Comparison of ENCODE assay signal across 1 cellular context in genomic region chr7:70568674-70569334, GRCh38.
A peak's percentile ranks its signal among the peaks of the same experiment; 100 is the strongest.
TF ChIP-seq lines count a peak whose summit lies in the region.

No MANE protein-coding gene starts in this region.

TF ChIP-seq in K562, 482 proteins besides CTCF, POLR2A, EP300 and RAD21 (continued from another document):
- peak; percentile 76 for TF ChIP-seq PBX2 (CRISPR knock-in tag; IDR thresholded peaks at IDR 0.05; ENCODE audit: low read depth)
- TF ChIP-seq PBX2 (tag; conservative IDR thresholded peaks at IDR 0.05; ENCODE audit: low read depth): peak; percentile 100
- no peak for TF ChIP-seq KLF10 (CRISPR knock-in tag; IDR thresholded peaks at IDR 0.05)
- TF ChIP-seq ZFP91 (CRISPR knock-in tag; IDR thresholded peaks at IDR 0.05): no peak
- TF ChIP-seq RCOR1 (IDR thresholded peaks at IDR 0.05; ENCODE audit: borderline replicate concordance in 1 of 2, low read depth in 2 of 2, low read length in 2 of 2): peak in 1 of 2 experiments; percentile 91; a peak in 2 of 4 replicates
- peak in 1 of 2 experiments; percentile 17; a peak in 2 of 4 replicates for TF ChIP-seq MNT (conservative IDR thresholded peaks at IDR 0.05)
- peak; percentile 42; the same call in 1 of the 2 replicates for TF ChIP-seq POLR2AphosphoS5 (IDR thresholded peaks at IDR 0.05; ENCODE audit: control insufficient read depth, insufficient read depth, low read depth, low read length)
- no peak for TF ChIP-seq JUNB (CRISPR knock-in tag; conservative IDR thresholded peaks at IDR 0.05)
- TF ChIP-seq CXXC5 (CRISPR knock-in tag; IDR thresholded peaks at IDR 0.05): peak; percentile 69
- TF ChIP-seq BCLAF1 (IDR thresholded peaks at IDR 0.05; ENCODE audit: borderline replicate concordance in 1 of 2, control insufficient read depth in 1 of 2, low read depth in 2 of 2, low read length in 1 of 2): no peak
- 0 out of 2 replicates have a peak, but pooled peaks have one; percentile 21 for TF ChIP-seq ETV5 (CRISPR knock-in tag; IDR thresholded peaks at IDR 0.05; ENCODE audit: low read depth)
- no peak; the same call in 1 of the 2 replicates for TF ChIP-seq NR2C1 (IDR thresholded peaks at IDR 0.05)
- TF ChIP-seq NR2C1 (tag; IDR thresholded peaks at IDR 0.05): peak; percentile 83
- no peak for TF ChIP-seq RAD51 (IDR thresholded peaks at IDR 0.05; ENCODE audit: borderline replicate concordance, low read depth)
- TF ChIP-seq ARHGAP35 (IDR thresholded peaks at IDR 0.05; ENCODE audit: partially characterized antibody): peak; percentile 88
- peak; percentile 66 for TF ChIP-seq FOSL1 (tag; conservative IDR thresholded peaks at IDR 0.05)
- peak; percentile 85 for TF ChIP-seq SOX6 (IDR thresholded peaks at IDR 0.05)
- peak; percentile 90 for TF ChIP-seq NCOR1 (IDR thresholded peaks at IDR 0.05)
- TF ChIP-seq NFE2 (IDR thresholded peaks at IDR 0.05; ENCODE audit: low read depth): 0 out of 2 replicates have a peak, but pooled peaks have one; percentile 13
- TF ChIP-seq PKNOX1 (IDR thresholded peaks at IDR 0.05): peak; percentile 90
- TF ChIP-seq PML (IDR thresholded peaks at IDR 0.05; ENCODE audit: low read length): peak; percentile 53; the same call in 1 of the 2 replicates
- 0 out of 2 replicates have a peak, but pooled peaks have one; percentile 38 for TF ChIP-seq XRCC5 (IDR thresholded peaks at IDR 0.05; ENCODE audit: low read depth, low read length)
- peak in 1 of 2 experiments; percentile 29; a peak in 1 of 4 replicates for TF ChIP-seq ARNT (IDR thresholded peaks at IDR 0.05)
- TF ChIP-seq ZNF586 (CRISPR knock-in tag; conservative IDR thresholded peaks at IDR 0.05): no peak
- no peak for TF ChIP-seq ZNF23 (CRISPR knock-in tag; IDR thresholded peaks at IDR 0.05)
- peak; percentile 38; the same call in 1 of the 2 replicates for TF ChIP-seq TFAP4 (CRISPR knock-in tag; IDR thresholded peaks at IDR 0.05; ENCODE audit: borderline replicate concordance)
- no peak; the same call in 1 of the 2 replicates for TF ChIP-seq ZBTB40 (IDR thresholded peaks at IDR 0.05)
- TF ChIP-seq ZBTB40 (CRISPR knock-in tag; IDR thresholded peaks at IDR 0.05): no peak
- TF ChIP-seq RNF2 (IDR thresholded peaks at IDR 0.05): peak; percentile 64; the same call in 1 of the 2 replicates
- TF ChIP-seq GATAD2A (IDR thresholded peaks at IDR 0.05): 0 out of 2 replicates have a peak, but pooled peaks have one; percentile 21
- no peak for TF ChIP-seq ATF1 (CRISPR knock-in tag; IDR thresholded peaks at IDR 0.05)
- peak; percentile 49 for TF ChIP-seq ATF1 (tag; IDR thresholded peaks at IDR 0.05)
- peak; percentile 98 for TF ChIP-seq STAT5A (IDR thresholded peaks at IDR 0.05; ENCODE audit: borderline replicate concordance, low read length)
- TF ChIP-seq MAFK (IDR thresholded peaks at IDR 0.05; ENCODE audit: low read length): peak; percentile 91
- peak; percentile 52 for TF ChIP-seq ZNF766 (CRISPR knock-in tag; conservative IDR thresholded peaks at IDR 0.05)
- TF ChIP-seq SMAD1 (IDR thresholded peaks at IDR 0.05; ENCODE audit: low read depth, low read length, partially characterized antibody): peak; percentile 26
- peak; percentile 98 for TF ChIP-seq MAFG (tag; conservative IDR thresholded peaks at IDR 0.05)
- TF ChIP-seq CEBPB (tag; IDR thresholded peaks at IDR 0.05): peak; percentile 71
- TF ChIP-seq CEBPG (CRISPR knock-in tag; IDR thresholded peaks at IDR 0.05): no peak
- peak; percentile 72 to 86 for TF ChIP-seq CEBPG (tag; conservative IDR thresholded peaks at IDR 0.05 in 1 of 2, IDR thresholded peaks at IDR 0.05 in 1 of 2)
- peak; percentile 97 for TF ChIP-seq SMAD4 (CRISPR knock-in tag; conservative IDR thresholded peaks at IDR 0.05)
- no peak for TF ChIP-seq ZFP36 (IDR thresholded peaks at IDR 0.05; ENCODE audit: low read depth, low read length, partially characterized antibody)
